In the genomic region with DNA sequence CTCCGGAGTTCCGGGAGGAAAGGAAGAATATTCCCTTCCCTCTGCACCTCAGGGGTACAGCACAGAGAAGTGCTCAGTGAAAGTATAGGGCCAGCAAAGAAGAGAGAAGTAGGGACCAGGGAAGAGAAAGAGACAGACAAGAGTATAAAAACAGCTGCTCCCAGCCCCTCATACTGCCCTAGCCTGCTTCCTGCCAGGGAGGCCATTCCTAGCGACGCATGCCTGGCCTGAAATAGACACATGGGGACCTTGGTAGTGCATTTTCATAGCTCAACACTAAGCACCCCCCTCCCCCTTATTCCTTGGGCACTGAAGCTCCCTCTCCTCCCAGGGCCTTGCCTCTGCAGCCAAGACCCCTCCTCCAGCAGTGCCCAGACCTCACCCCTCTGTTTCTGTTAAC, we compare ENCODE assay signal across 17 cellular contexts.
DNase-seq lines count a peak whose midpoint lies in the region; ATAC-seq and TF ChIP-seq lines count a peak whose summit lies in the region.
"Had no signal": no experiment of that assay in that cellular context is flagged by ENCODE, and none has a peak within 500 bp of the region (broad histone marks: within the 10 kb centered on the region; RNA-seq: fewer than 3 reads in every experiment).

No MANE protein-coding gene starts in this region.

- no peak overlapping the region for H2AFZ ChIP-seq in DND-41 (ENCODE audit: low read depth, low read length)

- H3K9ac ChIP-seq in DND-41 (ENCODE audit: low read depth, low read length) (no peak overlapping the region; the same call in 1 of the 2 replicates), rectal smooth muscle tissue (ENCODE audit: low read length) (no peak overlapping the region)

- peaks cover 22% of the 10 kb centered on the region for H3K36me3 ChIP-seq in DND-41 (ENCODE audit: insufficient read depth, low read length)
- H3K36me3 ChIP-seq in heart right ventricle = peaks cover 0 to 26% (median 0%) of the 10 kb centered on the region in 9 donors
- peaks cover 4% of the 10 kb centered on the region for H3K36me3 ChIP-seq in rectal smooth muscle tissue (ENCODE audit: control insufficient read depth, insufficient read depth, low read length)

- DNase-seq in DND-41 = no peak
- DNase-seq in NB4 (ENCODE audit: low read depth) = peak; percentile 53
- no peak for DNase-seq in heart right ventricle
- DNase-seq in NCI-H2081 treated with DMSO at 0.1 percent for 48 hours (lab: John Stamatoyannopoulos, UW) = no peak
- no peak for DNase-seq in D341Med (ENCODE audit: low spot score)
- DNase-seq: activated gamma-delta T cell; DMS79; dorsolateral prefrontal cortex; NCI-H1436 treated with DMSO at 0.1 percent for 48 hours; NCI-H446; stimulated activated CD4-positive, alpha-beta T cell treated with anti-CD3 and anti-CD28 coated beads, Interleukin-4, amount 100 ng/mL, for 24 hours; upper lobe of left lung had no signal

- H4K20me1 ChIP-seq in DND-41 (ENCODE audit: insufficient read depth, low read length) = peaks cover 8% of the 10 kb centered on the region; the same call in 1 of the 2 replicates

- TF ChIP-seq CTCF in DND-41 (IDR thresholded peaks at IDR 0.05; ENCODE audit: borderline replicate concordance, extremely low read depth, low read length, poor library complexity, severe bottlenecking) (no peak), NB4 (IDR thresholded peaks at IDR 0.05; ENCODE audit: low read depth, low read length) (no peak), heart right ventricle (IDR thresholded peaks at IDR 0.05) (no peak)

- H3K4me3 ChIP-seq in DND-41 (ENCODE audit: low read depth in 1 of 2, low read length in 2 of 2) (no peak overlapping the region), NB4 (ENCODE audit: low read depth, low read length) (no peak overlapping the region), heart right ventricle (no peak overlapping the region), rectal smooth muscle tissue (ENCODE audit: low read length) (no peak overlapping the region)
- H3K4me3 ChIP-seq: dorsolateral prefrontal cortex, upper lobe of left lung had no signal

- H3K9me3 ChIP-seq in DND-41 (ENCODE audit: insufficient read depth, low read length, severe bottlenecking) (no peaks in the 10 kb centered on the region), heart right ventricle (no peaks in the 10 kb centered on the region)
- H3K9me3 ChIP-seq: BE2C, upper lobe of left lung had no signal

- intact Hi-C loops in heart right ventricle (cut with DNase I) = loop anchor here in 1 of 10 donors (10.0 kb wide), 1 partner anchor 59 kb away; no protein-coding TSS in a partner anchor

- H3K27me3 ChIP-seq in DND-41 (ENCODE audit: insufficient read depth, low read length, poor library complexity) = no peaks in the 10 kb centered on the region
- H3K27me3 ChIP-seq in heart right ventricle = no peaks in the 10 kb centered on the region
- no peaks in the 10 kb centered on the region for H3K27me3 ChIP-seq in rectal smooth muscle tissue (ENCODE audit: control insufficient read depth, insufficient read depth, low read length)
- H3K27me3 ChIP-seq: BE2C, dorsolateral prefrontal cortex, upper lobe of left lung had no signal

- H3K79me2 ChIP-seq in DND-41 (ENCODE audit: insufficient read depth, low read length) = peaks cover 64% of the 10 kb centered on the region

- H3K27ac ChIP-seq in DND-41 (ENCODE audit: low read length) (peak overlapping the region; percentile 71), heart right ventricle (peak overlapping the region in 8 of 10 donors; percentile 24 to 97 (median 92)), rectal smooth muscle tissue (ENCODE audit: low read depth, low read length) (peak overlapping the region; percentile 17)
- H3K27ac ChIP-seq: dorsolateral prefrontal cortex, VCaP had no signal

- 37 to 48% methylated on average over 4 of the region's 4 CpGs for whole genome bisulfite sequencing in heart right ventricle, 2 donors

- no peak overlapping the region for H3K4me2 ChIP-seq in DND-41 (ENCODE audit: insufficient read depth, low read length)

- peaks cover 69% of the 10 kb centered on the region for H3K4me1 ChIP-seq in DND-41 (ENCODE audit: insufficient read depth, low read length)
- peaks cover 72 to 100% (median 97%) of the 10 kb centered on the region in 9 donors for H3K4me1 ChIP-seq in heart right ventricle
- H3K4me1 ChIP-seq in rectal smooth muscle tissue (ENCODE audit: control insufficient read depth, insufficient read depth, low read length) = peaks cover 38% of the 10 kb centered on the region

- TF ChIP-seq POLR2A in NB4 (IDR thresholded peaks at IDR 0.05; ENCODE audit: extremely low read depth, insufficient read length) = no peak
- TF ChIP-seq POLR2A in GM18505 (IDR thresholded peaks at IDR 0.05; ENCODE audit: borderline replicate concordance, extremely low read depth, insufficient read depth, insufficient read length) = no peak

- no peak for ATAC-seq in DND-41 (ENCODE audit: insufficient read depth, low read depth)
- ATAC-seq in heart right ventricle = peak in 2 of 8 donors; percentile 24 to 26
- ATAC-seq in GM21619 (IDR thresholded peaks at IDR 0.05; ENCODE audit: unreplicated experiment) = no peak
- no peak for ATAC-seq in GM18505 (IDR thresholded peaks at IDR 0.05; ENCODE audit: unreplicated experiment)

Comparison
In these comparisons a context has a peak if more than half of its experiments do, and no peak if none do; other contexts are left out.
1. H3K27ac ChIP-seq: peak in every context shown above with its lines; median percentile 92 in heart right ventricle; 71 in DND-41; 17 in rectal smooth muscle tissue.